ENCODE assay signal across 7 cellular contexts in the genomic region with DNA sequence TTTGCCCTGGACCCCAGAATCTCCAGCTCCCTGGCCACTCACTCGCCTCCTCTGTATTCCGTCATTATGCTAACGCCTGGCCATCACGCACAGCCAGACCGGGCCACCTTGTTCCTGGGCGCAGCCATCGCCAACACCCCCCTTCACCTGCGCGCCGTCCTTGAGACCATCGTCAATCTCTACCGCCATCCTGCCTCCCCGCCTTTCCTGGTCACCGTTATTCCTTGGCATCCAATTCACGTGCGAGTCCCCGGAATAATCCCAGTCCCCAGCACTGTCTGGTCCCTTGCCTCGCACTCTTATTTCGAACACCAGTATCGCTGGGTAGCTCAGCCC. TPM values are rescaled to one million over a fixed set of nuclear protein-coding genes. Genes with fewer than 3 reads are reported as not detected.
DNase-seq lines count a peak whose midpoint lies in the region; ATAC-seq and TF ChIP-seq lines count a peak whose summit lies in the region.

No MANE protein-coding gene starts in this region.

- peaks cover 16% of the 10 kb centered on the region for H3K4me1 ChIP-seq in OCI-LY1 (ENCODE audit: insufficient read depth, low read length, severe bottlenecking)
- no peaks in the 10 kb centered on the region for H3K4me1 ChIP-seq in endocrine pancreas (ENCODE audit: control insufficient read depth, insufficient read depth, low read length)
- H3K4me1 ChIP-seq in naive thymus-derived CD4-positive, alpha-beta T cell (ENCODE audit: control insufficient read depth in 2 of 2, insufficient read depth in 2 of 2, low read length in 2 of 2): peaks cover 14 to 18% of the 10 kb centered on the region in 2 donors

- no peaks in the 10 kb centered on the region for H3K27me3 Mint-ChIP-seq in naive thymus-derived CD4-positive, alpha-beta T cell

- peaks cover 0 to 8% (median 0%) of the 10 kb centered on the region in 5 donors for H3K36me3 Mint-ChIP-seq in naive thymus-derived CD4-positive, alpha-beta T cell

- peak overlapping the region; percentile 86 for H3K4me3 ChIP-seq in OCI-LY1 (ENCODE audit: low read depth, low read length, poor library complexity, severe bottlenecking)
- H3K4me3 ChIP-seq in endocrine pancreas (ENCODE audit: control insufficient read depth, insufficient read depth, low read length): no peak overlapping the region
- peak overlapping the region; percentile 99 for H3K4me3 ChIP-seq in naive thymus-derived CD4-positive, alpha-beta T cell (ENCODE audit: low read length)

- H3K9me3 ChIP-seq in OCI-LY1 (ENCODE audit: low read length): no peaks in the 10 kb centered on the region
- H3K9me3 ChIP-seq in endocrine pancreas (ENCODE audit: control insufficient read depth, low read length): no peaks in the 10 kb centered on the region
- no peaks in the 10 kb centered on the region for H3K9me3 ChIP-seq in naive thymus-derived CD4-positive, alpha-beta T cell (ENCODE audit: control insufficient read depth in 2 of 3, low read length in 3 of 3)

- no peaks in the 10 kb centered on the region for H3K27me3 ChIP-seq in OCI-LY1 (ENCODE audit: insufficient read depth, low read length)
- H3K27me3 ChIP-seq in endocrine pancreas (ENCODE audit: control insufficient read depth, insufficient read depth, low read length): no peaks in the 10 kb centered on the region
- no peaks in the 10 kb centered on the region for H3K27me3 ChIP-seq in naive thymus-derived CD4-positive, alpha-beta T cell (ENCODE audit: control insufficient read depth in 2 of 2, insufficient read depth in 2 of 2, low read length in 2 of 2)

- intact Hi-C loops in naive thymus-derived CD4-positive, alpha-beta T cell (cut with micrococcal nuclease): loop anchor here (1.0 to 5.0 kb wide), 11 partner anchors 15 to 773 kb away; a partner anchor contains a TSS

- H3F3A ChIP-seq in OCI-LY1 (ENCODE audit: insufficient read depth, low read length): no peaks in the 10 kb centered on the region

- H3K9ac ChIP-seq in OCI-LY1 (ENCODE audit: low read length): peak overlapping the region; percentile 86
- peak overlapping the region; percentile 42 for H3K9ac ChIP-seq in endocrine pancreas (ENCODE audit: control insufficient read depth, insufficient read depth, low read length)

- CTCF ChIA-PET in naive thymus-derived CD4-positive, alpha-beta T cell (lab: Charles Lee): no interaction called here

- no peak for TF ChIP-seq CTCF in OCI-LY1 (IDR thresholded peaks at IDR 0.05; ENCODE audit: low read length)

- peaks cover 14 to 42% (median 29%) of the 10 kb centered on the region in 7 donors for H3K4me1 Mint-ChIP-seq in naive thymus-derived CD4-positive, alpha-beta T cell

- ATAC-seq in GM21723 (IDR thresholded peaks at IDR 0.05; ENCODE audit: unreplicated experiment): peak; percentile 2
- ATAC-seq in naive thymus-derived CD4-positive, alpha-beta T cell: no peak
- no peak for ATAC-seq in GM21528 (IDR thresholded peaks at IDR 0.05; ENCODE audit: low FRiP score, unreplicated experiment)
- no peak for ATAC-seq in HG03457 (IDR thresholded peaks at IDR 0.05; ENCODE audit: unreplicated experiment)

- H3K4me3 Mint-ChIP-seq in naive thymus-derived CD4-positive, alpha-beta T cell: peak overlapping the region; percentile 92 to 99 (median 94)

- no peaks in the 10 kb centered on the region for H4K20me1 ChIP-seq in OCI-LY1 (ENCODE audit: insufficient read depth, low read length)

- H3K79me2 ChIP-seq in OCI-LY1 (ENCODE audit: insufficient read depth, low read length): no peaks in the 10 kb centered on the region

- no peaks in the 10 kb centered on the region for H3K9me2 ChIP-seq in OCI-LY1 (ENCODE audit: low read depth, low read length)

- peaks cover 16% of the 10 kb centered on the region; the same call in 1 of the 2 replicates for H3K36me3 ChIP-seq in OCI-LY1 (ENCODE audit: insufficient read depth, low read length)
- no peaks in the 10 kb centered on the region for H3K36me3 ChIP-seq in endocrine pancreas (ENCODE audit: control insufficient read depth, insufficient read depth, low read length)
- peaks cover 0 to 26% (median 3%) of the 10 kb centered on the region in 3 experiments for H3K36me3 ChIP-seq in naive thymus-derived CD4-positive, alpha-beta T cell (ENCODE audit: control insufficient read depth in 2 of 3, insufficient read depth in 3 of 3, low read length in 3 of 3)

- H2AFZ ChIP-seq in OCI-LY1 (ENCODE audit: low read length): no peak overlapping the region

- peak overlapping the region; percentile 81 for H3K4me2 ChIP-seq in OCI-LY1 (ENCODE audit: low read length)

- POLR2A ChIA-PET in naive thymus-derived CD4-positive, alpha-beta T cell (lab: Charles Lee): interaction anchor here (0.7 to 5.3 kb wide), 5 partner anchors 9 to 136 kb away, joined by 3 to 35 read pairs (median 3); a partner anchor contains a TSS

- H3K27ac Mint-ChIP-seq in naive thymus-derived CD4-positive, alpha-beta T cell: peak overlapping the region; percentile 67 to 95 (median 89)

- peak overlapping the region; percentile 67 for H3K27ac ChIP-seq in OCI-LY1 (ENCODE audit: low read depth, low read length, poor library complexity, severe bottlenecking)
- H3K27ac ChIP-seq in naive thymus-derived CD4-positive, alpha-beta T cell (ENCODE audit: low read depth, low read length): peak overlapping the region; percentile 85

- no peak for DNase-seq in naive thymus-derived CD4-positive, alpha-beta T cell
- DNase-seq in hippocampal formation (lab: John Stamatoyannopoulos, UW): no peak

- H3K9me3 Mint-ChIP-seq in naive thymus-derived CD4-positive, alpha-beta T cell: no peaks in the 10 kb centered on the region

RNA-seq across cellular contexts. Expression of a gene that starts 0.5 kb away (rescaled TPM):
- 10 to 100 TPM; 29.5 to 69.3 (median 35.6) TPM for total RNA-seq in naive thymus-derived CD4-positive, alpha-beta T cell
- 10 to 100 TPM; 82.3 to 93.0 TPM for polyA plus RNA-seq in naive thymus-derived CD4-positive, alpha-beta T cell

RNA-seq across cellular contexts. Expression of a gene that starts 5.3 kb away (rescaled TPM):
- total RNA-seq in naive thymus-derived CD4-positive, alpha-beta T cell: 1 to 10 TPM; 5.2 to 7.2 (median 7.1) TPM
- polyA plus RNA-seq in naive thymus-derived CD4-positive, alpha-beta T cell: 1 to 10 TPM in 1 of 2 donors, under 1 TPM in 1; 0.46 to 1.6 TPM

RNA-seq across cellular contexts. Expression of a gene that starts 14.1 kb away (rescaled TPM):
- 10 to 100 TPM; 10.3 to 30.8 (median 20.8) TPM for total RNA-seq in naive thymus-derived CD4-positive, alpha-beta T cell
- polyA plus RNA-seq in naive thymus-derived CD4-positive, alpha-beta T cell: 10 to 100 TPM; 21.0 to 36.0 TPM

RNA-seq across cellular contexts. Expression of a gene that starts 19.8 kb away (rescaled TPM):
- 10 to 100 TPM; 22.2 to 49.1 (median 30.4) TPM for total RNA-seq in naive thymus-derived CD4-positive, alpha-beta T cell
- polyA plus RNA-seq in naive thymus-derived CD4-positive, alpha-beta T cell: 10 to 100 TPM in 1 of 2 donors, 1 to 10 TPM in 1; 3.9 to 13.3 TPM

RNA-seq across cellular contexts. Expression of a gene that starts 20.0 kb away (rescaled TPM):
- 10 to 100 TPM; 10.7 to 15.2 (median 12.6) TPM for total RNA-seq in naive thymus-derived CD4-positive, alpha-beta T cell
- 10 to 100 TPM in 1 of 2 donors, 1 to 10 TPM in 1; 6.1 to 14.0 TPM for polyA plus RNA-seq in naive thymus-derived CD4-positive, alpha-beta T cell
